Comparison of ENCODE assay signal across 26 cellular contexts in the genomic region with DNA sequence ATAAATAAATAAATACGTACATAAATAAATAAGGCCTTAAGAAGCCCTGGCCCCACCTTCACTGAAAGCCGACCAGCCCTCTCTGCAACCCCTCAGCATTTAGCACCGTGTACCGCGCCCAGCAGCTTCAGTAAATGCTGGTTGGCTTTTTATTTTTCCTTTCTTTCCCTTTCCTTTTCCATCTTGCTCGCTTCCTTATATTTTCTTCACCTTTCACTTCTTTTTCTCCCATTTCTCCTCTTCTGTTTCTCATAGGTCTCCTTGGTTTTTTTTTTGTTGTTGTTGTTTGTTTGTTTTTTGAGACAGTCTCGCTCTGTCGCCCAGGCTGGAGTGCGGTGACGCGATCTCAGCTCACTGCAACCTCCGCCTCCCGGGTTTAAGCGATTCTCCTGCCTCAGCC. TPM values are rescaled to one million over a fixed set of nuclear protein-coding genes. Genes with fewer than 3 reads are reported as not detected.
DNase-seq lines count a peak whose midpoint lies in the region; ATAC-seq and TF ChIP-seq lines count a peak whose summit lies in the region.
"Had no signal": no experiment of that assay in that cellular context is flagged by ENCODE, and none has a peak within 500 bp of the region (broad histone marks: within the 10 kb centered on the region; RNA-seq: fewer than 3 reads in every experiment).

No MANE protein-coding gene starts in this region.

- H3K27me3 ChIP-seq in CD8-positive, alpha-beta T cell (ENCODE audit: insufficient read depth, low read length) = no peaks in the 10 kb centered on the region
- H3K27me3 ChIP-seq in aorta (ENCODE audit: control insufficient read depth in 1 of 2, insufficient read depth in 2 of 2, low read length in 1 of 2) = no peaks in the 10 kb centered on the region

- TF ChIP-seq CTCF in CD8-positive, alpha-beta T cell (IDR thresholded peaks at IDR 0.05) = no peak
- no peak for TF ChIP-seq CTCF in activated B cell treated with CpG ODN at 0.5 μM for 24 hours (IDR thresholded peaks at IDR 0.05)

- H3K36me3 ChIP-seq in CD8-positive, alpha-beta T cell (ENCODE audit: insufficient read depth, low read length) = no peaks in the 10 kb centered on the region
- no peaks in the 10 kb centered on the region for H3K36me3 ChIP-seq in aorta (ENCODE audit: control insufficient read depth in 1 of 2, insufficient read depth in 2 of 2, low read length in 1 of 2)
- H3K36me3 ChIP-seq: BE2C had no signal

- no peak for DNase-seq in activated CD4-positive, alpha-beta memory T cell treated with anti-CD3 and anti-CD28 coated beads for 36 hours
- DNase-seq in activated CD4-positive, alpha-beta memory T cell treated with anti-CD3 and anti-CD28 coated beads, Interleukin-2, amount 10 ng/mL, durations not matched to agents 7 days and 5 days = no peak
- DNase-seq in CD8-positive, alpha-beta T cell = no peak
- DNase-seq in activated B cell treated with CpG ODN at 0.5 μM for 24 hours (no peak), aorta (no peak), T-cell (no peak)
- DNase-seq: 8988T, DMS153, GF-D8, Karpas-422, MM.1S, NCI-H1092, NCI-H1436 treated with DMSO at 0.1 percent for 48 hours, NCI-H2081, NCI-H2171 treated with DMSO at 0.1 percent for 48 hours, NCI-H748 treated with DMSO at 0.1 percent for 48 hours had no signal

- peak overlapping the region; percentile 73 for H3K4me3 Mint-ChIP-seq in activated CD4-positive, alpha-beta memory T cell treated with anti-CD3 and anti-CD28 coated beads for 36 hours
- H3K4me3 Mint-ChIP-seq in activated CD4-positive, alpha-beta memory T cell treated with anti-CD3 and anti-CD28 coated beads, Interleukin-2, amount 10 ng/mL, durations not matched to agents 7 days and 5 days = no peak overlapping the region
- H3K4me3 Mint-ChIP-seq in CD8-positive, alpha-beta T cell = peak overlapping the region; percentile 72
- H3K4me3 Mint-ChIP-seq in activated B cell treated with CpG ODN at 0.5 μM for 24 hours = peak overlapping the region; percentile 90
- no peak overlapping the region for H3K4me3 Mint-ChIP-seq in stimulated activated memory B cell treated with anti-CD40 and anti-IgM and Interleukin-4, amounts not matched to agents 10 μg/mL and 1 μg/mL and 100 μg/mL, for 72 hours
- H3K4me3 Mint-ChIP-seq in T-cell = no peak overlapping the region

- no peak overlapping the region for H3K4me3 ChIP-seq in CD8-positive, alpha-beta T cell (ENCODE audit: low read depth, low read length)
- H3K4me3 ChIP-seq in aorta (ENCODE audit: low read length in 2 of 2) = no peak overlapping the region

- H3K4me1 ChIP-seq in CD8-positive, alpha-beta T cell (ENCODE audit: insufficient read depth, low read length) = no peaks in the 10 kb centered on the region
- no peaks in the 10 kb centered on the region for H3K4me1 ChIP-seq in aorta (ENCODE audit: control insufficient read depth in 1 of 2, insufficient read depth in 2 of 2, low read length in 2 of 2)
- H3K4me1 ChIP-seq: BE2C had no signal

- ATAC-seq in CD8-positive, alpha-beta T cell = no peak
- no peak for ATAC-seq in activated B cell treated with CpG ODN at 0.5 μM for 24 hours (ENCODE audit: low read depth)
- ATAC-seq in stimulated activated memory B cell treated with anti-CD40 and anti-IgM and Interleukin-4, amounts not matched to agents 10 μg/mL and 1 μg/mL and 100 μg/mL, for 72 hours = no peak
- no peak for ATAC-seq in HG03457 (IDR thresholded peaks at IDR 0.05; ENCODE audit: unreplicated experiment)
- ATAC-seq in aorta (ENCODE audit: low FRiP score) = no peak
- ATAC-seq in T-cell (replicated peaks in 1 of 4) = no peak

- intact Hi-C loops in activated CD4-positive, alpha-beta memory T cell treated with anti-CD3 and anti-CD28 coated beads for 36 hours (cut with micrococcal nuclease) = no loop called here
- intact Hi-C loops in CD8-positive, alpha-beta T cell (cut with DNase I, micrococcal nuclease) = no loop called here
- intact Hi-C loops in activated B cell treated with CpG ODN at 0.5 μM for 24 hours (cut with micrococcal nuclease) (loop anchor here (5.0 kb wide), 1 partner anchor 43 kb away; no protein-coding TSS in a partner anchor), aorta (cut with DNase I) (no loop called here)

- no peaks in the 10 kb centered on the region for H3K9me3 Mint-ChIP-seq in activated CD4-positive, alpha-beta memory T cell treated with anti-CD3 and anti-CD28 coated beads for 36 hours
- no peaks in the 10 kb centered on the region for H3K9me3 Mint-ChIP-seq in activated CD4-positive, alpha-beta memory T cell treated with anti-CD3 and anti-CD28 coated beads, Interleukin-2, amount 10 ng/mL, durations not matched to agents 7 days and 5 days
- H3K9me3 Mint-ChIP-seq in CD8-positive, alpha-beta T cell = no peaks in the 10 kb centered on the region
- no peaks in the 10 kb centered on the region for H3K9me3 Mint-ChIP-seq in activated B cell treated with CpG ODN at 0.5 μM for 24 hours
- peaks cover 3% of the 10 kb centered on the region for H3K9me3 Mint-ChIP-seq in stimulated activated memory B cell treated with anti-CD40 and anti-IgM and Interleukin-4, amounts not matched to agents 10 μg/mL and 1 μg/mL and 100 μg/mL, for 72 hours
- H3K9me3 Mint-ChIP-seq in T-cell = peaks cover 0 to 7% (median 0%) of the 10 kb centered on the region in 3 donors
- H3K9me3 Mint-ChIP-seq: CD4-positive, alpha-beta T cell; HFFc6 had no signal

- CTCF ChIA-PET in activated CD4-positive, alpha-beta memory T cell treated with anti-CD3 and anti-CD28 coated beads for 36 hours (lab: Charles Lee) = interaction anchor here (1.2 kb wide), 1 partner anchor 21 kb away, joined by 5 read pairs; no protein-coding TSS in a partner anchor
- CTCF ChIA-PET in activated CD4-positive, alpha-beta memory T cell treated with anti-CD3 and anti-CD28 coated beads, Interleukin-2, amount 10 ng/mL, durations not matched to agents 7 days and 5 days (lab: Charles Lee) = no interaction called here
- CTCF ChIA-PET in CD8-positive, alpha-beta T cell (lab: Charles Lee) = interaction anchor here (0.9 kb wide), 1 partner anchor 19 kb away, joined by 3 read pairs; no protein-coding TSS in a partner anchor
- CTCF ChIA-PET in activated B cell treated with CpG ODN at 0.5 μM for 24 hours (lab: Charles Lee) (no interaction called here), T-cell (lab: Charles Lee) (interaction anchor here in 1 of 2 donors (1.0 kb wide), 1 partner anchor 39 kb away, joined by 4 read pairs; the partner anchor contains the start of gene POP7)

- no peaks in the 10 kb centered on the region for H3K36me3 Mint-ChIP-seq in activated CD4-positive, alpha-beta memory T cell treated with anti-CD3 and anti-CD28 coated beads for 36 hours
- no peaks in the 10 kb centered on the region for H3K36me3 Mint-ChIP-seq in activated CD4-positive, alpha-beta memory T cell treated with anti-CD3 and anti-CD28 coated beads, Interleukin-2, amount 10 ng/mL, durations not matched to agents 7 days and 5 days (ENCODE audit: low read depth)
- H3K36me3 Mint-ChIP-seq in CD8-positive, alpha-beta T cell = no peaks in the 10 kb centered on the region
- H3K36me3 Mint-ChIP-seq in activated B cell treated with CpG ODN at 0.5 μM for 24 hours (ENCODE audit: low read depth) (peaks cover 2% of the 10 kb centered on the region), T-cell (peaks cover 3% of the 10 kb centered on the region)
- no peaks in the 10 kb centered on the region for H3K36me3 Mint-ChIP-seq in stimulated activated memory B cell treated with anti-CD40 and anti-IgM and Interleukin-4, amounts not matched to agents 10 μg/mL and 1 μg/mL and 100 μg/mL, for 72 hours

- WGBS in aorta, 2 donors = 88 to 90% methylated on average over 14 of the region's 14 CpGs

- POLR2A ChIA-PET in activated CD4-positive, alpha-beta memory T cell treated with anti-CD3 and anti-CD28 coated beads for 36 hours (lab: Charles Lee) = no interaction called here
- POLR2A ChIA-PET in activated CD4-positive, alpha-beta memory T cell treated with anti-CD3 and anti-CD28 coated beads, Interleukin-2, amount 10 ng/mL, durations not matched to agents 7 days and 5 days (lab: Charles Lee) = no interaction called here
- POLR2A ChIA-PET in CD8-positive, alpha-beta T cell (lab: Charles Lee) = no interaction called here
- POLR2A ChIA-PET in activated B cell treated with CpG ODN at 0.5 μM for 24 hours (lab: Charles Lee) (interaction anchor here (0.9 to 1.5 kb wide), 2 partner anchors 39 to 59 kb away, joined by 5 to 6 read pairs; partner anchors contain the start of gene POP7), T-cell (lab: Charles Lee) (no interaction called here)

- no peak overlapping the region for H3K27ac ChIP-seq in CD8-positive, alpha-beta T cell (ENCODE audit: low read depth, low read length)
- H3K27ac ChIP-seq in aorta (ENCODE audit: low read depth in 1 of 2, low read length in 2 of 2) = no peak overlapping the region

- H3K27ac Mint-ChIP-seq in activated CD4-positive, alpha-beta memory T cell treated with anti-CD3 and anti-CD28 coated beads for 36 hours = no peak overlapping the region
- H3K27ac Mint-ChIP-seq in activated CD4-positive, alpha-beta memory T cell treated with anti-CD3 and anti-CD28 coated beads, Interleukin-2, amount 10 ng/mL, durations not matched to agents 7 days and 5 days = no peak overlapping the region
- no peak overlapping the region for H3K27ac Mint-ChIP-seq in CD8-positive, alpha-beta T cell
- H3K27ac Mint-ChIP-seq in activated B cell treated with CpG ODN at 0.5 μM for 24 hours = no peak overlapping the region
- peak overlapping the region; percentile 85 for H3K27ac Mint-ChIP-seq in stimulated activated memory B cell treated with anti-CD40 and anti-IgM and Interleukin-4, amounts not matched to agents 10 μg/mL and 1 μg/mL and 100 μg/mL, for 72 hours
- H3K27ac Mint-ChIP-seq in T-cell = no peak overlapping the region
- H3K27ac Mint-ChIP-seq: CD4-positive, alpha-beta T cell; HFFc6 had no signal

- peaks cover 4% of the 10 kb centered on the region for H3K4me1 Mint-ChIP-seq in activated CD4-positive, alpha-beta memory T cell treated with anti-CD3 and anti-CD28 coated beads for 36 hours (ENCODE audit: low read depth)
- peaks cover 4% of the 10 kb centered on the region for H3K4me1 Mint-ChIP-seq in activated CD4-positive, alpha-beta memory T cell treated with anti-CD3 and anti-CD28 coated beads, Interleukin-2, amount 10 ng/mL, durations not matched to agents 7 days and 5 days
- peaks cover 2% of the 10 kb centered on the region for H3K4me1 Mint-ChIP-seq in CD8-positive, alpha-beta T cell (ENCODE audit: low read depth)
- H3K4me1 Mint-ChIP-seq in activated B cell treated with CpG ODN at 0.5 μM for 24 hours (peaks cover 4% of the 10 kb centered on the region), T-cell (peaks cover 2 to 4% (median 2%) of the 10 kb centered on the region in 3 donors)
- H3K4me1 Mint-ChIP-seq in stimulated activated memory B cell treated with anti-CD40 and anti-IgM and Interleukin-4, amounts not matched to agents 10 μg/mL and 1 μg/mL and 100 μg/mL, for 72 hours = peaks cover 7% of the 10 kb centered on the region

- H3K9me3 ChIP-seq in CD8-positive, alpha-beta T cell (ENCODE audit: low read length) = no peaks in the 10 kb centered on the region
- no peaks in the 10 kb centered on the region for H3K9me3 ChIP-seq in aorta (ENCODE audit: control insufficient read depth, low read length)
- H3K9me3 ChIP-seq: BE2C had no signal

- peaks cover 23% of the 10 kb centered on the region for H3K27me3 Mint-ChIP-seq in activated CD4-positive, alpha-beta memory T cell treated with anti-CD3 and anti-CD28 coated beads for 36 hours
- H3K27me3 Mint-ChIP-seq in activated CD4-positive, alpha-beta memory T cell treated with anti-CD3 and anti-CD28 coated beads, Interleukin-2, amount 10 ng/mL, durations not matched to agents 7 days and 5 days = peaks cover 8% of the 10 kb centered on the region
- H3K27me3 Mint-ChIP-seq in CD8-positive, alpha-beta T cell (ENCODE audit: low read depth) = peaks cover 31% of the 10 kb centered on the region
- H3K27me3 Mint-ChIP-seq in activated B cell treated with CpG ODN at 0.5 μM for 24 hours (peaks cover 10% of the 10 kb centered on the region), T-cell (peaks cover 20 to 38% of the 10 kb centered on the region in 2 donors)
- peaks cover 45% of the 10 kb centered on the region for H3K27me3 Mint-ChIP-seq in stimulated activated memory B cell treated with anti-CD40 and anti-IgM and Interleukin-4, amounts not matched to agents 10 μg/mL and 1 μg/mL and 100 μg/mL, for 72 hours

RNA-seq across cellular contexts. Expression of gene ZAN, which starts 11.2 kb away (rescaled TPM):
- total RNA-seq in activated CD4-positive, alpha-beta memory T cell treated with anti-CD3 and anti-CD28 coated beads for 36 hours = not detected
- not detected for total RNA-seq in activated CD4-positive, alpha-beta memory T cell treated with anti-CD3 and anti-CD28 coated beads, Interleukin-2, amount 10 ng/mL, durations not matched to agents 7 days and 5 days
- total RNA-seq in CD8-positive, alpha-beta T cell = not detected
- total RNA-seq in activated B cell treated with CpG ODN at 0.5 μM for 24 hours = not detected in 2 replicates
- not detected for total RNA-seq in aorta
- polyA plus RNA-seq in aorta = not detected
- not detected for total RNA-seq in T-cell
- total RNA-seq: CD4-positive, alpha-beta T cell; HFFc6; HT-29; NCI-H460; OCI-LY7; Right ventricle myocardium inferior; SK-MEL-5 had no signal

RNA-seq across cellular contexts. Expression of gene EPO, which starts 24.3 kb away (rescaled TPM):
- not detected for total RNA-seq in activated CD4-positive, alpha-beta memory T cell treated with anti-CD3 and anti-CD28 coated beads for 36 hours
- total RNA-seq in activated CD4-positive, alpha-beta memory T cell treated with anti-CD3 and anti-CD28 coated beads, Interleukin-2, amount 10 ng/mL, durations not matched to agents 7 days and 5 days = not detected
- total RNA-seq in CD8-positive, alpha-beta T cell = not detected
- total RNA-seq in activated B cell treated with CpG ODN at 0.5 μM for 24 hours (not detected in 2 replicates), aorta (not detected), T-cell (not detected)
- under 1 TPM in 1 of 2 donors, not detected in 1; 0.26 TPM for polyA plus RNA-seq in aorta
- total RNA-seq: CD4-positive, alpha-beta T cell; HFFc6; HT-29; NCI-H460; Right ventricle myocardium inferior had no signal

RNA-seq across cellular contexts. Expression of gene POP7, which starts 38.7 kb away (rescaled TPM):
- 10 to 100 TPM; 38.7 to 42.2 TPM for total RNA-seq in activated CD4-positive, alpha-beta memory T cell treated with anti-CD3 and anti-CD28 coated beads for 36 hours
- total RNA-seq in activated CD4-positive, alpha-beta memory T cell treated with anti-CD3 and anti-CD28 coated beads, Interleukin-2, amount 10 ng/mL, durations not matched to agents 7 days and 5 days = 10 to 100 TPM; 32.5 to 35.2 TPM
- total RNA-seq in CD8-positive, alpha-beta T cell = 10 to 100 TPM in 1 of 2 experiments, 1 to 10 TPM in 1; 9.3 to 11.0 TPM
- 21.5 and 21.7 TPM in 2 replicates for total RNA-seq in activated B cell treated with CpG ODN at 0.5 μM for 24 hours
- total RNA-seq in aorta = 10 to 100 TPM; 16.4 to 17.9 TPM
- 10 to 100 TPM; 29.6 to 31.8 TPM for polyA plus RNA-seq in aorta
- total RNA-seq in T-cell = 10 to 100 TPM in 3 of 5 donors, 1 to 10 TPM in 2; 8.3 to 18.1 (median 17.8) TPM

RNA-seq across cellular contexts. Expression of gene GIGYF1, which starts 50.6 kb away (rescaled TPM):
- 10 to 100 TPM; 40.2 to 40.5 TPM for total RNA-seq in activated CD4-positive, alpha-beta memory T cell treated with anti-CD3 and anti-CD28 coated beads for 36 hours
- 10 to 100 TPM; 43.4 to 47.4 TPM for total RNA-seq in activated CD4-positive, alpha-beta memory T cell treated with anti-CD3 and anti-CD28 coated beads, Interleukin-2, amount 10 ng/mL, durations not matched to agents 7 days and 5 days
- 10 to 100 TPM; 68.6 to 71.6 TPM for total RNA-seq in CD8-positive, alpha-beta T cell
- 66.5 and 76.6 TPM in 2 replicates for total RNA-seq in activated B cell treated with CpG ODN at 0.5 μM for 24 hours
- total RNA-seq in aorta = 10 to 100 TPM; 36.0 to 48.1 TPM
- polyA plus RNA-seq in aorta = 10 to 100 TPM in 1 of 2 donors, 1 to 10 TPM in 1; 6.6 to 51.6 TPM
- 100 to 1,000 TPM in 3 of 5 donors, 10 to 100 TPM in 2; 87.7 to 161 (median 124) TPM for total RNA-seq in T-cell

Comparison
In these comparisons a context has a peak if more than half of its experiments do, and no peak if none do; other contexts are left out.
1. H3K4me3 Mint-ChIP-seq: peak in activated CD4-positive, alpha-beta memory T cell treated with anti-CD3 and anti-CD28 coated beads for 36 hours (single experiment), CD8-positive, alpha-beta T cell (single experiment) and activated B cell treated with CpG ODN at 0.5 μM for 24 hours (single experiment); none in activated CD4-positive, alpha-beta memory T cell treated with anti-CD3 and anti-CD28 coated beads, Interleukin-2, amount 10 ng/mL, durations not matched to agents 7 days and 5 days (single experiment), stimulated activated memory B cell treated with anti-CD40 and anti-IgM and Interleukin-4, amounts not matched to agents 10 μg/mL and 1 μg/mL and 100 μg/mL, for 72 hours (single experiment) and T-cell (0 of 3).
2. CTCF ChIA-PET loops: an anchor here in activated CD4-positive, alpha-beta memory T cell treated with anti-CD3 and anti-CD28 coated beads for 36 hours (1.2 kb wide) and CD8-positive, alpha-beta T cell (0.9 kb wide); none called in activated CD4-positive, alpha-beta memory T cell treated with anti-CD3 and anti-CD28 coated beads, Interleukin-2, amount 10 ng/mL, durations not matched to agents 7 days and 5 days and activated B cell treated with CpG ODN at 0.5 μM for 24 hours.